ENCODE assay signal across 28 cellular contexts in the genomic region with DNA sequence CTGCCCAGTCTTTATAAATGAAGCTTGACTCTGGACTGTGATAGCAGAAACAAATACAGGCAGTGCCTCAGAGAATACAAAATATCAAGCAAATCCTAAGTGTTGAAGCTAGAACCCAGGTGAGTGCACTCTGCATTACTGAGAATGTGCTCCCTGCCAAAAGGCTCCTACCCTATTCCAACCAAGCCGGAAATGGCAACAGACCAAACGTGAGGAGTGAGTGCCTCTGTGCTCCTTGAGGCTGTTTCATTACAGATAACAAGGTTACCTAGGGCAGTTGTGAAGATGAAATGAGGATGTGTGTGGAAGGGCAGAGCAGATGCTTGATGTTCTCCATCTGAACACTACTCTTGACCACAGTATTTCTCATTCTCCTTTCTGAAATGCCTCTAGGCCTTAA. TPM values are rescaled to one million over a fixed set of nuclear protein-coding genes. Genes with fewer than 3 reads are reported as not detected.
DNase-seq lines count a peak whose midpoint lies in the region; ATAC-seq, FAIRE-seq and TF ChIP-seq lines count a peak whose summit lies in the region.
"Had no signal": no experiment of that assay in that cellular context is flagged by ENCODE, and none has a peak within 500 bp of the region (broad histone marks: within the 10 kb centered on the region; RNA-seq: fewer than 3 reads in every experiment).

No MANE protein-coding gene starts in this region.

- ATAC-seq in HepG2, result no peak
- ATAC-seq in right lobe of liver, result no peak
- no peak for ATAC-seq in naive thymus-derived CD8-positive, alpha-beta T cell
- ATAC-seq in GM19467 (IDR thresholded peaks at IDR 0.05; ENCODE audit: unreplicated experiment), result no peak
- ATAC-seq in GM18502 (IDR thresholded peaks at IDR 0.05; ENCODE audit: poor library complexity, unreplicated experiment), result no peak
- ATAC-seq: Panc1 had no signal

- POLR2A ChIA-PET in HepG2 (lab: Yijun Ruan, JAX), result no interaction called here
- POLR2A ChIA-PET in naive thymus-derived CD8-positive, alpha-beta T cell (lab: Charles Lee), result interaction anchor here (0.8 kb wide), 1 partner anchor 331 kb away, joined by 3 read pairs; no protein-coding TSS in a partner anchor

- no peak for FAIRE-seq in HepG2 (lab: Jason Lieb, UNC)
- FAIRE-seq: GM18507 had no signal

- TF ChIP-seq CTCF in HepG2 (CRISPR knock-in tag; IDR thresholded peaks at IDR 0.05) (no peak), right lobe of liver (IDR thresholded peaks at IDR 0.05) (no peak), WERI-Rb-1 (IDR thresholded peaks at IDR 0.05; ENCODE audit: low read depth, low read length) (no peak)

- H3K36me3 ChIP-seq in HepG2 (replicated peaks in 1 of 2; ENCODE audit: control insufficient read depth in 1 of 2, insufficient read depth in 2 of 2, low read length in 2 of 2) (peaks cover 6 to 37% of the 10 kb centered on the region in 2 experiments), right lobe of liver (peaks cover 0 to 18% (median 6%) of the 10 kb centered on the region in 4 donors), WERI-Rb-1 (peaks cover 28% of the 10 kb centered on the region)

- CTCF ChIA-PET in HepG2 (lab: Yijun Ruan, JAX; ENCODE audit: low intra/inter-chr PET ratio, low total read pairs), result no interaction called here

- no peak overlapping the region for H3K4me2 ChIP-seq in HepG2 (ENCODE audit: low read depth, low read length)
- H3K4me2 ChIP-seq: KMS-11 had no signal

- no peak overlapping the region for H3K4me3 ChIP-seq in HepG2 (replicated peaks in 1 of 3; ENCODE audit: insufficient read depth in 1 of 3, low read depth in 2 of 3, low read length in 3 of 3)
- no peak overlapping the region for H3K4me3 ChIP-seq in right lobe of liver
- no peak overlapping the region for H3K4me3 ChIP-seq in WERI-Rb-1 (ENCODE audit: low read depth, low read length)
- H3K4me3 ChIP-seq: HAP-1 had no signal

- H3K27me3 ChIP-seq in HepG2 (ENCODE audit: control insufficient read depth in 1 of 2, insufficient read depth in 2 of 2, low read length in 2 of 2) (no peaks in the 10 kb centered on the region), right lobe of liver (no peaks in the 10 kb centered on the region), WERI-Rb-1 (ENCODE audit: insufficient read depth, low read depth, severe bottlenecking) (no peaks in the 10 kb centered on the region)

- 96% methylated on average over 2 of the region's 2 CpGs for WGBS in HepG2 (ENCODE audit: low lambda C conversion rate)
- WGBS in right lobe of liver (ENCODE audit: insufficient coverage, low coverage, low lambda C conversion rate, missing lambda C conversion rate), result 80% methylated on average over 1 of the region's 2 CpGs

- BruUV-seq in HepG2 (replicated peaks; lab: Mats Ljungman, UMichigan), result no TSS peak

- H3K9me3 Mint-ChIP-seq in naive thymus-derived CD8-positive, alpha-beta T cell, result no peaks in the 10 kb centered on the region

- H2AFZ ChIP-seq in HepG2 (ENCODE audit: low read length), result no peak overlapping the region

- TF ChIP-seq RAD21 in HepG2 (CRISPR knock-in tag; IDR thresholded peaks at IDR 0.05), result no peak

- no peaks in the 10 kb centered on the region for H3K79me2 ChIP-seq in HepG2 (ENCODE audit: insufficient read depth, low read length)

- no peak overlapping the region for H3K4me3 Mint-ChIP-seq in naive thymus-derived CD8-positive, alpha-beta T cell
- H3K4me3 Mint-ChIP-seq: B cell had no signal

- H3K9ac ChIP-seq in HepG2 (ENCODE audit: insufficient read depth, low read depth, low read length), result no peak overlapping the region
- H3K9ac ChIP-seq: KMS-11 had no signal

- no peak for TF ChIP-seq POLR2A in HepG2 (IDR thresholded peaks at IDR 0.05; ENCODE audit: insufficient read depth in 1 of 2, low read depth in 2 of 2, low read length in 2 of 2)
- TF ChIP-seq POLR2A in right lobe of liver (IDR thresholded peaks at IDR 0.05), result no peak

- H3K4me1 Mint-ChIP-seq in naive thymus-derived CD8-positive, alpha-beta T cell, result peaks cover 17 to 30% (median 23%) of the 10 kb centered on the region in 4 donors

- peak overlapping the region in 7 of 10 donors; percentile 8 to 87 (median 71) for H3K27ac Mint-ChIP-seq in naive thymus-derived CD8-positive, alpha-beta T cell

- H4K20me1 ChIP-seq in HepG2 (ENCODE audit: insufficient read depth, low read length), result no peaks in the 10 kb centered on the region

- peaks cover 0 to 39% (median 10%) of the 10 kb centered on the region in 3 donors for H3K36me3 Mint-ChIP-seq in naive thymus-derived CD8-positive, alpha-beta T cell

- intact Hi-C loops in HepG2 (cut with micrococcal nuclease; ENCODE audit: unreplicated experiment) (no loop called here), right lobe of liver (cut with DNase I) (no loop called here)

- in situ Hi-C loops in HepG2 (cut with HindIII; ENCODE audit: extremely low pct_ligation_motif_present, low pct_unique_long_range_greater_than_20kb), result loop anchor here (10.0 kb wide), 1 partner anchor 331 kb away; no protein-coding TSS in a partner anchor

- no peak for TF ChIP-seq EP300 in HepG2 (IDR thresholded peaks at IDR 0.05; ENCODE audit: low read depth in 2 of 2, low read length in 2 of 2)
- no peak for TF ChIP-seq EP300 in HepG2 (CRISPR knock-in tag; IDR thresholded peaks at IDR 0.05; ENCODE audit: borderline replicate concordance)

- H3K4me1 ChIP-seq in HepG2 (ENCODE audit: insufficient read depth, low read length) (no peaks in the 10 kb centered on the region), right lobe of liver (no peaks in the 10 kb centered on the region)
- H3K4me1 ChIP-seq: HAP-1 had no signal

- H3K9me3 ChIP-seq in HepG2 (ENCODE audit: low read length) (no peaks in the 10 kb centered on the region), right lobe of liver (no peaks in the 10 kb centered on the region), WERI-Rb-1 (ENCODE audit: severe bottlenecking) (no peaks in the 10 kb centered on the region)
- H3K9me3 ChIP-seq: HAP-1 had no signal

- H3K27me3 Mint-ChIP-seq in naive thymus-derived CD8-positive, alpha-beta T cell, result no peaks in the 10 kb centered on the region
- H3K27me3 Mint-ChIP-seq: B cell had no signal

- DNase-seq in HepG2 (ENCODE audit: low spot score), result no peak
- no peak for DNase-seq in right lobe of liver
- DNase-seq in MV-4-11 (lab: John Stamatoyannopoulos, UW), result peak; percentile 4
- DNase-seq in naive thymus-derived CD8-positive, alpha-beta T cell, result no peak
- no peak for DNase-seq in WERI-Rb-1
- DNase-seq: Calu3; DND-41; GOT3; IMR-90; MM.1S; NCI-H1048; NCI-H1417; NCI-H1694; NCI-H2029 treated with DMSO at 0.1 percent for 48 hours; NCI-H446 treated with DMSO at 0.1 percent for 48 hours; NCI-H526; NCI-H82; NK-92 treated with Interleukin-12 subunit alpha and Interleukin-12 subunit beta, amount 100 ng/mL, for 24 hours; SHP77 had no signal

- H3K27ac ChIP-seq in HepG2 (ENCODE audit: extremely low read length, insufficient read depth, low read length) (no peak overlapping the region), right lobe of liver (no peak overlapping the region), WERI-Rb-1 (no peak overlapping the region)
- H3K27ac ChIP-seq: C4-2B, KMS-11, RWPE1 had no signal

TF ChIP-seq in HepG2, 621 proteins besides CTCF, POLR2A, EP300 and RAD21 (continues in another document):
- TF ChIP-seq ZFY (CRISPR knock-in tag; IDR thresholded peaks at IDR 0.05) (no peak), POLR2G (IDR thresholded peaks at IDR 0.05; ENCODE audit: low read depth, low read length) (0 out of 2 replicates have a peak, but pooled peaks have one; percentile 31), SMC3 (IDR thresholded peaks at IDR 0.05; ENCODE audit: low read length) (no peak), ZNF879 (CRISPR knock-in tag; IDR thresholded peaks at IDR 0.05) (no peak)
- TF ChIP-seq, protein P1, sequence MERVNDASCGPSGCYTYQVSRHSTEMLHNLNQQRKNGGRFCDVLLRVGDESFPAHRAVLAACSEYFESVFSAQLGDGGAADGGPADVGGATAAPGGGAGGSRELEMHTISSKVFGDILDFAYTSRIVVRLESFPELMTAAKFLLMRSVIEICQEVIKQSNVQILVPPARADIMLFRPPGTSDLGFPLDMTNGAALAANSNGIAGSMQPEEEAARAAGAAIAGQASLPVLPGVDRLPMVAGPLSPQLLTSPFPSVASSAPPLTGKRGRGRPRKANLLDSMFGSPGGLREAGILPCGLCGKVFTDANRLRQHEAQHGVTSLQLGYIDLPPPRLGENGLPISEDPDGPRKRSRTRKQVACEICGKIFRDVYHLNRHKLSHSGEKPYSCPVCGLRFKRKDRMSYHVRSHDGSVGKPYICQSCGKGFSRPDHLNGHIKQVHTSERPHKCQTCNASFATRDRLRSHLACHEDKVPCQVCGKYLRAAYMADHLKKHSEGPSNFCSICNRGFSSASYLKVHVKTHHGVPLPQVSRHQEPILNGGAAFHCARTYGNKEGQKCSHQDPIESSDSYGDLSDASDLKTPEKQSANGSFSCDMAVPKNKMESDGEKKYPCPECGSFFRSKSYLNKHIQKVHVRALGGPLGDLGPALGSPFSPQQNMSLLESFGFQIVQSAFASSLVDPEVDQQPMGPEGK (CRISPR knock-in tag; IDR thresholded peaks at IDR 0.05), result no peak

RNA-seq across cellular contexts. Expression of a gene that starts 29.3 kb away (rescaled TPM):
- total RNA-seq in HepG2 (2016; rRNA removed; fragmentation: Illumina TruSeq; extraction: Trizol) (208 and 243 TPM in 2 replicates), right lobe of liver (100 to 1,000 TPM in 2 of 6 experiments, 10 to 100 TPM in 4; 60.8 to 110 (median 90.5) TPM)
- 39.6 and 42.9 TPM in 2 replicates for total RNA-seq in HepG2 (2016; cell fraction: cytosol; rRNA removed; fragmentation: Illumina TruSeq; extraction: Trizol; ENCODE audit: low read depth)
- 200 and 237 TPM in 2 replicates for total RNA-seq in HepG2 (2016; cell fraction: insoluble cytoplasmic fraction; rRNA removed; fragmentation: Illumina TruSeq; extraction: Trizol)
- 91.8 and 97.7 TPM in 2 replicates for total RNA-seq in HepG2 (2016; cell fraction: membrane; rRNA removed; fragmentation: Illumina TruSeq; extraction: Trizol)
- 235 and 275 TPM in 2 replicates for total RNA-seq in HepG2 (2016; cell fraction: nucleus; rRNA removed; fragmentation: Illumina TruSeq; extraction: Trizol)
- polyA plus RNA-seq in HepG2 (2011; rRNA removed), result 135 and 203 TPM in 2 replicates
- polyA plus RNA-seq in HepG2 (2011; cell fraction: cytosol; rRNA removed), result 77.3 and 119 TPM in 2 replicates
- 28.6 and 39.3 TPM in 2 replicates for polyA plus RNA-seq in HepG2 (2011; cell fraction: nucleus; rRNA removed)
- polyA plus RNA-seq in HepG2 (2012), result 148 and 179 TPM in 2 replicates
- polyA plus RNA-seq in HepG2 (2016; cell fraction: cytosol; fragmentation: Illumina TruSeq; extraction: Trizol; ENCODE audit: low read depth), result 33.8 and 41.9 TPM in 2 replicates
- 176 and 181 TPM in 2 replicates for polyA plus RNA-seq in HepG2 (2016; cell fraction: insoluble cytoplasmic fraction; fragmentation: Illumina TruSeq; extraction: Trizol; ENCODE audit: low read depth)
- polyA plus RNA-seq in HepG2 (2016; cell fraction: membrane; fragmentation: Illumina TruSeq; extraction: Trizol; ENCODE audit: low read depth), result 64.9 and 66.7 TPM in 2 replicates
- polyA plus RNA-seq in HepG2 (2016; cell fraction: nucleus; fragmentation: Illumina TruSeq; extraction: Trizol; ENCODE audit: insufficient read depth, low read depth), result 275 and 279 TPM in 2 replicates
- 76.5 and 121 TPM in 2 replicates for polyA minus RNA-seq in HepG2 (2011; rRNA and poly(A)+ RNA removed; ENCODE audit: low replicate concordance)
- 135 and 140 TPM in 2 replicates for polyA minus RNA-seq in HepG2 (2011; cell fraction: cytosol; rRNA and poly(A)+ RNA removed)
- 83.2 and 87.0 TPM in 2 replicates for polyA minus RNA-seq in HepG2 (2011; cell fraction: nucleus; rRNA and poly(A)+ RNA removed)
- 100 to 1,000 TPM in 1 of 2 experiments, 10 to 100 TPM in 1; 97.5 to 112 TPM for total RNA-seq in naive thymus-derived CD8-positive, alpha-beta T cell
- 100 to 1,000 TPM; 136 to 159 (median 156) TPM for polyA plus RNA-seq in naive thymus-derived CD8-positive, alpha-beta T cell
